In genomic region chr5:138552700-138553099, GRCh38 we compare ENCODE assay signal across 20 cellular contexts. TPM values are rescaled to one million over a fixed set of nuclear protein-coding genes. Genes with fewer than 3 reads are reported as not detected.
DNase-seq lines count a peak whose midpoint lies in the region; ATAC-seq and TF ChIP-seq lines count a peak whose summit lies in the region.
"Had no signal": no experiment of that assay in that cellular context is flagged by ENCODE, and none has a peak within 500 bp of the region (broad histone marks: within the 10 kb centered on the region; RNA-seq: fewer than 3 reads in every experiment).

No MANE protein-coding gene starts in this region.

- no peak for TF ChIP-seq CTCF in Caco-2 (IDR thresholded peaks at IDR 0.05; ENCODE audit: insufficient read depth in 1 of 2, low read depth in 1 of 2, low read length in 1 of 2, severe bottlenecking in 1 of 2, unreplicated experiment in 1 of 2)
- TF ChIP-seq CTCF in Panc1 (IDR thresholded peaks at IDR 0.05) = no peak

- no peak overlapping the region for H3K4me3 Mint-ChIP-seq in activated naive CD8-positive, alpha-beta T cell
- H3K4me3 Mint-ChIP-seq in activated naive CD8-positive, alpha-beta T cell treated with anti-CD3 and anti-CD28 coated beads for 36 hours = no peak overlapping the region
- H3K4me3 Mint-ChIP-seq in Caco-2 (ENCODE audit: unreplicated experiment) = no peak overlapping the region
- no peak overlapping the region for H3K4me3 Mint-ChIP-seq in memory B cell

- no peak overlapping the region for H3K4me3 ChIP-seq in Caco-2 (ENCODE audit: low read depth, low read length)
- H3K4me3 ChIP-seq in Panc1 (ENCODE audit: low read depth in 2 of 2, low read length in 2 of 2) = no peak overlapping the region

- H3K27ac ChIP-seq in Panc1 (ENCODE audit: low read length) = no peak overlapping the region

- peak; percentile 3; the same call in 1 of the 2 replicates for ATAC-seq in Panc1
- no peak for ATAC-seq in memory B cell (ENCODE audit: low read depth)
- ATAC-seq in HG03135 (IDR thresholded peaks at IDR 0.05; ENCODE audit: unreplicated experiment) = no peak

- in situ Hi-C loops in Panc1 (cut with HindIII; ENCODE audit: low pct_unique_long_range_greater_than_20kb, low sequenced_read_pairs) = no loop called here

- BruUV-seq in Caco-2 (replicated peaks; lab: Mats Ljungman, UMichigan) = no TSS peak
- no TSS peak for BruUV-seq in Panc1 (replicated peaks; lab: Mats Ljungman, UMichigan)

- H3K36me3 ChIP-seq in Caco-2 (ENCODE audit: control insufficient read depth, insufficient read depth, low read length) = peaks cover 4% of the 10 kb centered on the region
- peaks cover 31% of the 10 kb centered on the region for H3K36me3 ChIP-seq in Panc1 (ENCODE audit: control insufficient read depth, insufficient read depth, low read length)

- H3K27me3 Mint-ChIP-seq in activated naive CD8-positive, alpha-beta T cell = no peaks in the 10 kb centered on the region
- H3K27me3 Mint-ChIP-seq in activated naive CD8-positive, alpha-beta T cell treated with anti-CD3 and anti-CD28 coated beads for 36 hours = no peaks in the 10 kb centered on the region
- H3K27me3 Mint-ChIP-seq in Caco-2 (ENCODE audit: insufficient read depth, unreplicated experiment) (no peaks in the 10 kb centered on the region), memory B cell (no peaks in the 10 kb centered on the region)

- peak overlapping the region; percentile 46 for H3K27ac Mint-ChIP-seq in activated naive CD8-positive, alpha-beta T cell
- H3K27ac Mint-ChIP-seq in activated naive CD8-positive, alpha-beta T cell treated with anti-CD3 and anti-CD28 coated beads for 36 hours = no peak overlapping the region
- H3K27ac Mint-ChIP-seq in Caco-2 (ENCODE audit: unreplicated experiment) (peak overlapping the region; percentile 28), memory B cell (peak overlapping the region; percentile 47)

- no peaks in the 10 kb centered on the region for H3K9me3 Mint-ChIP-seq in activated naive CD8-positive, alpha-beta T cell (ENCODE audit: low read depth)
- no peaks in the 10 kb centered on the region for H3K9me3 Mint-ChIP-seq in activated naive CD8-positive, alpha-beta T cell treated with anti-CD3 and anti-CD28 coated beads for 36 hours
- H3K9me3 Mint-ChIP-seq in Caco-2 (ENCODE audit: unreplicated experiment) = no peaks in the 10 kb centered on the region
- H3K9me3 Mint-ChIP-seq in memory B cell = no peaks in the 10 kb centered on the region

- H3K9me3 ChIP-seq in Caco-2 = no peaks in the 10 kb centered on the region
- no peaks in the 10 kb centered on the region for H3K9me3 ChIP-seq in Panc1 (ENCODE audit: control insufficient read depth, insufficient read depth, low read depth, low read length)

- no peaks in the 10 kb centered on the region for H3K27me3 ChIP-seq in Caco-2 (replicated peaks; ENCODE audit: control insufficient read depth, insufficient read depth, low read length)
- no peaks in the 10 kb centered on the region for H3K27me3 ChIP-seq in Panc1 (ENCODE audit: control insufficient read depth, insufficient read depth, low read length)

- H3K4me1 ChIP-seq in Caco-2 (no peaks in the 10 kb centered on the region), Panc1 (ENCODE audit: control insufficient read depth, insufficient read depth, low read length) (no peaks in the 10 kb centered on the region)

- H3K36me3 Mint-ChIP-seq in activated naive CD8-positive, alpha-beta T cell = peaks cover 6% of the 10 kb centered on the region
- peaks cover 41% of the 10 kb centered on the region for H3K36me3 Mint-ChIP-seq in activated naive CD8-positive, alpha-beta T cell treated with anti-CD3 and anti-CD28 coated beads for 36 hours
- H3K36me3 Mint-ChIP-seq in Caco-2 (ENCODE audit: insufficient read depth, unreplicated experiment) (peaks cover 91% of the 10 kb centered on the region), memory B cell (peaks cover 17% of the 10 kb centered on the region)

- H3K4me1 Mint-ChIP-seq in activated naive CD8-positive, alpha-beta T cell (ENCODE audit: low read depth) = peaks cover 30% of the 10 kb centered on the region
- H3K4me1 Mint-ChIP-seq in activated naive CD8-positive, alpha-beta T cell treated with anti-CD3 and anti-CD28 coated beads for 36 hours = peaks cover 9% of the 10 kb centered on the region
- H3K4me1 Mint-ChIP-seq in Caco-2 (ENCODE audit: low read depth, unreplicated experiment) (peaks cover 10% of the 10 kb centered on the region), memory B cell (peaks cover 7% of the 10 kb centered on the region)

- no peak for DNase-seq in activated naive CD8-positive, alpha-beta T cell treated with anti-CD3 and anti-CD28 coated beads for 36 hours
- no peak for DNase-seq in Caco-2
- no peak for DNase-seq in Panc1 (ENCODE audit: low read depth, low spot score)
- no peak for DNase-seq in memory B cell (ENCODE audit: low spot score in 2 of 2)
- DNase-seq in KG1 (lab: John Stamatoyannopoulos, UW) = no peak
- no peak for DNase-seq in SHP77 (lab: John Stamatoyannopoulos, UW)
- DNase-seq: ACHN, AML-193, Calu3, DMS79, Kasumi-1, MM.1S, NCI-H1105 treated with DMSO at 0.1 percent for 48 hours, NCI-H187, NCI-H345, NCI-H69, OCI-M1, RPMI8226 had no signal

- intact Hi-C loops in Caco-2 (cut with micrococcal nuclease; ENCODE audit: unreplicated experiment) = no loop called here
- intact Hi-C loops in Panc1 (cut with micrococcal nuclease; ENCODE audit: unreplicated experiment) = no loop called here

- CTCF ChIA-PET in Caco-2 (lab: Charles Lee) = interaction anchor here (0.6 to 1.2 kb wide), 3 partner anchors 42 to 96 kb away, joined by 3 read pairs; no protein-coding TSS in a partner anchor
- CTCF ChIA-PET in Panc1 (lab: Charles Lee) = no interaction called here

- POLR2A ChIA-PET in Caco-2 (lab: Charles Lee) = interaction anchor here (0.5 to 1.3 kb wide), 5 partner anchors 8 to 636 kb away, joined by 3 to 6 read pairs (median 3); partner anchors contain the start of gene ETF1
- POLR2A ChIA-PET in Panc1 (lab: Charles Lee) = interaction anchor here (0.7 kb wide), 1 partner anchor 21 kb away, joined by 9 read pairs; no protein-coding TSS in a partner anchor

RNA-seq across cellular contexts. Expression of gene ETF1, which starts 9.7 kb away (rescaled TPM):
- 100 to 1,000 TPM; 256 TPM for total RNA-seq in activated naive CD8-positive, alpha-beta T cell treated with anti-CD3 and anti-CD28 coated beads for 36 hours
- 179 and 184 TPM in 2 replicates for total RNA-seq in Caco-2 (2022)
- total RNA-seq in Panc1 (2021; ENCODE audit: unreplicated experiment) = 168 TPM
- polyA plus RNA-seq in Panc1 (2012; ENCODE audit: insufficient read length) = 82.6 TPM

RNA-seq across cellular contexts. Expression of gene HSPA9, which starts 22.5 kb away (rescaled TPM):
- total RNA-seq in activated naive CD8-positive, alpha-beta T cell treated with anti-CD3 and anti-CD28 coated beads for 36 hours = 100 to 1,000 TPM; 578 to 584 TPM
- 533 and 537 TPM in 2 replicates for total RNA-seq in Caco-2 (2022)
- 424 TPM for total RNA-seq in Panc1 (2021; ENCODE audit: unreplicated experiment)
- polyA plus RNA-seq in Panc1 (2012; ENCODE audit: insufficient read length) = 499 TPM
